9 cellular contexts compared by ENCODE assay signal in genomic region chr6:42338573-42339218, GRCh38.
DNase-seq lines count a peak whose midpoint lies in the region; TF ChIP-seq lines count a peak whose summit lies in the region.
"Had no signal": no experiment of that assay in that cellular context is flagged by ENCODE, and none has a peak within 500 bp of the region (broad histone marks: within the 10 kb centered on the region; RNA-seq: fewer than 3 reads in every experiment).

No MANE protein-coding gene starts in this region.

- POLR2A ChIA-PET in HEK293 (lab: Yijun Ruan, JAX) = interaction anchor here (0.6 kb wide), 1 partner anchor 209 kb away, joined by 3 read pairs; no protein-coding TSS in a partner anchor

- no peaks in the 10 kb centered on the region for H3K9me3 ChIP-seq in HEK293 (ENCODE audit: control insufficient read depth, insufficient read depth, low read depth, low read length)
- H3K9me3 ChIP-seq in hepatocyte (ENCODE audit: low read depth) = no peaks in the 10 kb centered on the region

- peaks cover 10% of the 10 kb centered on the region for H3K4me1 ChIP-seq in HEK293 (ENCODE audit: control insufficient read depth, insufficient read depth, low read length)
- peaks cover 15% of the 10 kb centered on the region for H3K4me1 ChIP-seq in hepatocyte (ENCODE audit: insufficient read depth)

- no peaks in the 10 kb centered on the region for H4K20me1 ChIP-seq in hepatocyte (ENCODE audit: insufficient read depth, poor library complexity, severe bottlenecking)

- H3K27me3 ChIP-seq in hepatocyte = no peaks in the 10 kb centered on the region

- H3K36me3 ChIP-seq in HEK293 (ENCODE audit: control insufficient read depth in 2 of 2, insufficient read depth in 1 of 2, low read length in 2 of 2) (no peaks in the 10 kb centered on the region), hepatocyte (replicated peaks; ENCODE audit: insufficient read depth, low read depth) (no peaks in the 10 kb centered on the region)

- WGBS in hepatocyte (ENCODE audit: low lambda C conversion rate, missing lambda C conversion rate) = 55% methylated on average over 9 of the region's 9 CpGs

- H3K9me2 ChIP-seq in hepatocyte (replicated peaks; ENCODE audit: insufficient read depth) = no peaks in the 10 kb centered on the region

- H3K27ac ChIP-seq in HEK293 (ENCODE audit: extremely low read depth, low read depth, low read length) = no peak overlapping the region
- no peak overlapping the region for H3K27ac ChIP-seq in hepatocyte

- H2AFZ ChIP-seq in hepatocyte = no peak overlapping the region

- CTCF ChIA-PET in HEK293 (lab: Yijun Ruan, JAX) = interaction anchor here (0.6 to 2.6 kb wide), 4 partner anchors 30 to 208 kb away, joined by 4 to 8 read pairs (median 6); no protein-coding TSS in a partner anchor

- peak overlapping the region; percentile 51 for H3K4me2 ChIP-seq in hepatocyte

- H3K4me3 ChIP-seq in HEK293 (ENCODE audit: low read depth, low read length) = no peak overlapping the region
- H3K4me3 ChIP-seq in hepatocyte = no peak overlapping the region

- no peak for TF ChIP-seq CTCF in HEK293 (tag by site-specific recombination; IDR thresholded peaks at IDR 0.05)
- no peak for TF ChIP-seq CTCF in hepatocyte (IDR thresholded peaks at IDR 0.05; ENCODE audit: poor library complexity)

- H3K79me2 ChIP-seq in hepatocyte = peaks cover 17% of the 10 kb centered on the region

- DNase-seq in AG08395 (ENCODE audit: low spot score) = peak; percentile 92
- peak; percentile 59 for DNase-seq in activated CD8-positive, alpha-beta memory T cell treated with anti-CD3 and anti-CD28 coated beads, Interleukin-2, amount 50 U/mL, for 48 hours
- peak; percentile 30 for DNase-seq in hepatocyte (ENCODE audit: low spot score)
- no peak for DNase-seq in NCI-H524 (lab: John Stamatoyannopoulos, UW)
- DNase-seq in NCI-H82 (lab: John Stamatoyannopoulos, UW) = no peak
- no peak for DNase-seq in NCI-H510A (lab: John Stamatoyannopoulos, UW)
- no peak for DNase-seq in NCI-H2171 treated with DMSO at 0.1 percent for 48 hours (lab: John Stamatoyannopoulos, UW)
- DNase-seq: NCI-H524 treated with DMSO at 0.1 percent for 48 hours had no signal

TF ChIP-seq in HEK293, 187 proteins besides CTCF, POLR2A, EP300 and RAD21 (continues in another document):
- no peak for TF ChIP-seq ZNF138 (tag by site-specific recombination; IDR thresholded peaks at IDR 0.05; ENCODE audit: borderline replicate concordance)
- no peak for TF ChIP-seq ZNF571 (tag by site-specific recombination; IDR thresholded peaks at IDR 0.05)
- no peak for TF ChIP-seq ZNF76 (tag by site-specific recombination; IDR thresholded peaks at IDR 0.05; ENCODE audit: borderline replicate concordance, low read depth)
- TF ChIP-seq EGR2 (tag by site-specific recombination; IDR thresholded peaks at IDR 0.05; ENCODE audit: low read depth) = peak; percentile 35; the same call in 1 of the 2 replicates
- TF ChIP-seq ZFHX2 (tag by site-specific recombination; conservative IDR thresholded peaks at IDR 0.05) = peak; percentile 59
- no peak for TF ChIP-seq KLF10 (tag by site-specific recombination; IDR thresholded peaks at IDR 0.05)
- TF ChIP-seq ZNF366 (tag by site-specific recombination; conservative IDR thresholded peaks at IDR 0.05) = 0 out of 2 replicates have a peak, but pooled peaks have one; percentile 7
- TF ChIP-seq HOXD13 (CRISPR knock-in tag; IDR thresholded peaks at IDR 0.05; ENCODE audit: borderline replicate concordance) = no peak
- TF ChIP-seq ZNF600 (tag by site-specific recombination; IDR thresholded peaks at IDR 0.05) = peak; percentile 57; the same call in 1 of the 2 replicates
- peak; percentile 64; the same call in 1 of the 2 replicates for TF ChIP-seq ZNF362 (tag by site-specific recombination; IDR thresholded peaks at IDR 0.05)
- peak; percentile 60 for TF ChIP-seq PRDM6 (tag by site-specific recombination; IDR thresholded peaks at IDR 0.05)
- TF ChIP-seq ZFP41 (tag by site-specific recombination; IDR thresholded peaks at IDR 0.05; ENCODE audit: borderline replicate concordance) = no peak
- TF ChIP-seq ZBTB6 (tag by site-specific recombination; IDR thresholded peaks at IDR 0.05) = no peak
- TF ChIP-seq ZNF148 (tag by site-specific recombination; IDR thresholded peaks at IDR 0.05; ENCODE audit: borderline replicate concordance) = no peak
- TF ChIP-seq ZNF423 (tag by site-specific recombination; IDR thresholded peaks at IDR 0.05) = no peak
- no peak for TF ChIP-seq ZNF184 (tag by site-specific recombination; IDR thresholded peaks at IDR 0.05)
- TF ChIP-seq ZNF335 (tag by site-specific recombination; conservative IDR thresholded peaks at IDR 0.05) = 0 out of 2 replicates have a peak, but pooled peaks have one; percentile 35
- TF ChIP-seq ZEB2 (tag by site-specific recombination; IDR thresholded peaks at IDR 0.05) = no peak
- TF ChIP-seq ZNF19 (tag by site-specific recombination; IDR thresholded peaks at IDR 0.05; ENCODE audit: low read depth) = no peak
- no peak for TF ChIP-seq ZBTB49 (tag by site-specific recombination; IDR thresholded peaks at IDR 0.05; ENCODE audit: low read depth)

Comparison
In these comparisons a context has a peak if more than half of its experiments do, and no peak if none do; other contexts are left out.
1. DNase-seq: peak in AG08395 (single experiment), activated CD8-positive, alpha-beta memory T cell treated with anti-CD3 and anti-CD28 coated beads, Interleukin-2, amount 50 U/mL, for 48 hours (single experiment) and hepatocyte (single experiment); none in NCI-H524 (0 of 2), NCI-H82 (single experiment), NCI-H510A (single experiment) and NCI-H2171 treated with DMSO at 0.1 percent for 48 hours (single experiment).